In the genomic region with DNA sequence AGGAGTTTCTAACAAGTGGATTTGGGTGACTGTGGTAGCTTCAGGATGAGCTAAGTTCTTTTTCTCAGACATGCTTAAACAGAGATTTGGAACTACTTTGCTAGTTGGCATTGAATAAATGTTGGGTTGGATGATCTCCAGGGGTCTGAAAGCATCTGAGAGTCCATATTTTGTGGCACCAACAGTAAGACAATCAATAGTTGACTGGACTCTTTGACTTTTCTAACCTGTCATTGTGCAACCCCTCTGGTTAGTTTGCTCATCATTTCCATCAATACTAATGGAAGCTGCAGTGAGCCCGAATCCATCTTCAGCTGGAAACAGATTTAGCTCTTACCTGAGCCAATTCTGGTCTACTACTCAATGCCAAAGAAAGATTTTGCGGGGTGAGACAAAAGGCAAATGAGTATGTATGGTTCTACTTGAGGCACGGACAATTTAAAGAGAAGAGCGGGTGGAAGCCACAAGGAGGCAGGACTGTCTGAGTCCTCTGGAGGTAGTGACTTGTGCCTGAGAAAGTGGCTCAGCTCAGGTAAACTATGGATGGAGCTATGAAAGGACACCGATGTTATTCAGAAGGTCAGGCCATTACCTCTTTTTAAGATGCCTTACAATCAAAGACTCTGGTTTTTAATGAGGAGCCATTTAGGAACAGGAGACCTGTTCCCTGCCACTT, we compare ENCODE assay signal across 2 cellular contexts.
TF ChIP-seq lines count a peak whose summit lies in the region.

No MANE protein-coding gene starts in this region.

TF ChIP-seq in K562, 482 proteins besides CTCF, POLR2A, EP300 and RAD21:
- TF ChIP-seq CEBPB (tag; IDR thresholded peaks at IDR 0.05) = 0 out of 2 replicates have a peak, but pooled peaks have one; percentile 17
- TF ChIP-seq ZNF583 (CRISPR knock-in tag; IDR thresholded peaks at IDR 0.05) = no peak
TF ChIP-seq in K562: peak in this region for 1.

TF ChIP-seq in HepG2, 621 proteins besides CTCF, POLR2A, EP300 and RAD21:
- TF ChIP-seq SALL1 (CRISPR knock-in tag; IDR thresholded peaks at IDR 0.05) (0 out of 2 replicates have a peak, but pooled peaks have one; percentile 13), NR2F2 (IDR thresholded peaks at IDR 0.05; ENCODE audit: borderline replicate concordance, low read depth) (0 out of 2 replicates have a peak, but pooled peaks have one; percentile 29), POGZ (CRISPR knock-in tag; IDR thresholded peaks at IDR 0.05) (0 out of 2 replicates have a peak, but pooled peaks have one; percentile 33), KAT2B (IDR thresholded peaks at IDR 0.05; ENCODE audit: borderline replicate concordance, low read depth, low read length) (peak; percentile 55; the same call in 1 of the 2 replicates), IKZF1 (IDR thresholded peaks at IDR 0.05) (no peak), FOSL2 (CRISPR knock-in tag; IDR thresholded peaks at IDR 0.05) (no peak), SOX6 (IDR thresholded peaks at IDR 0.05) (no peak), SOX6 (CRISPR knock-in tag; IDR thresholded peaks at IDR 0.05) (peak; percentile 25; the same call in 1 of the 2 replicates), ONECUT2 (CRISPR knock-in tag; IDR thresholded peaks at IDR 0.05) (peak; percentile 69), TCF12 (IDR thresholded peaks at IDR 0.05) (no peak), TCF12 (CRISPR knock-in tag; IDR thresholded peaks at IDR 0.05) (no peak), THYN1 (CRISPR knock-in tag; IDR thresholded peaks at IDR 0.05; ENCODE audit: borderline replicate concordance, low read depth) (no peak), CEBPG (CRISPR knock-in tag; IDR thresholded peaks at IDR 0.05) (peak; percentile 49), ZNF644 (CRISPR knock-in tag; IDR thresholded peaks at IDR 0.05; ENCODE audit: low read depth) (peak; percentile 51; the same call in 1 of the 2 replicates), SMAD1 (CRISPR knock-in tag; IDR thresholded peaks at IDR 0.05; ENCODE audit: borderline replicate concordance, low read depth) (no peak), ERF (CRISPR knock-in tag; IDR thresholded peaks at IDR 0.05) (no peak), GATAD2A (CRISPR knock-in tag; IDR thresholded peaks at IDR 0.05) (0 out of 2 replicates have a peak, but pooled peaks have one; percentile 39), SNRNP70 (IDR thresholded peaks at IDR 0.05; ENCODE audit: low read depth, low read length) (no peak), MED1 (CRISPR knock-in tag; IDR thresholded peaks at IDR 0.05) (0 out of 2 replicates have a peak, but pooled peaks have one; percentile 17), HNF4A (CRISPR knock-in tag; IDR thresholded peaks at IDR 0.05) (peak; percentile 43), ZNF263 (CRISPR knock-in tag; IDR thresholded peaks at IDR 0.05) (no peak), RARA (CRISPR knock-in tag; IDR thresholded peaks at IDR 0.05) (peak; percentile 21; the same call in 1 of the 2 replicates), ZFP1 (CRISPR knock-in tag; IDR thresholded peaks at IDR 0.05) (no peak), ZMYM4 (CRISPR knock-in tag; IDR thresholded peaks at IDR 0.05) (peak; percentile 58; the same call in 1 of the 2 replicates), ZFP36 (IDR thresholded peaks at IDR 0.05; ENCODE audit: borderline replicate concordance, low read depth, low read length, partially characterized antibody) (no peak), CEBPB (IDR thresholded peaks at IDR 0.05; ENCODE audit: borderline replicate concordance, low read depth, low read length) (peak; percentile 90), BCL6 (CRISPR knock-in tag; IDR thresholded peaks at IDR 0.05) (no peak)
- TF ChIP-seq, protein P1, sequence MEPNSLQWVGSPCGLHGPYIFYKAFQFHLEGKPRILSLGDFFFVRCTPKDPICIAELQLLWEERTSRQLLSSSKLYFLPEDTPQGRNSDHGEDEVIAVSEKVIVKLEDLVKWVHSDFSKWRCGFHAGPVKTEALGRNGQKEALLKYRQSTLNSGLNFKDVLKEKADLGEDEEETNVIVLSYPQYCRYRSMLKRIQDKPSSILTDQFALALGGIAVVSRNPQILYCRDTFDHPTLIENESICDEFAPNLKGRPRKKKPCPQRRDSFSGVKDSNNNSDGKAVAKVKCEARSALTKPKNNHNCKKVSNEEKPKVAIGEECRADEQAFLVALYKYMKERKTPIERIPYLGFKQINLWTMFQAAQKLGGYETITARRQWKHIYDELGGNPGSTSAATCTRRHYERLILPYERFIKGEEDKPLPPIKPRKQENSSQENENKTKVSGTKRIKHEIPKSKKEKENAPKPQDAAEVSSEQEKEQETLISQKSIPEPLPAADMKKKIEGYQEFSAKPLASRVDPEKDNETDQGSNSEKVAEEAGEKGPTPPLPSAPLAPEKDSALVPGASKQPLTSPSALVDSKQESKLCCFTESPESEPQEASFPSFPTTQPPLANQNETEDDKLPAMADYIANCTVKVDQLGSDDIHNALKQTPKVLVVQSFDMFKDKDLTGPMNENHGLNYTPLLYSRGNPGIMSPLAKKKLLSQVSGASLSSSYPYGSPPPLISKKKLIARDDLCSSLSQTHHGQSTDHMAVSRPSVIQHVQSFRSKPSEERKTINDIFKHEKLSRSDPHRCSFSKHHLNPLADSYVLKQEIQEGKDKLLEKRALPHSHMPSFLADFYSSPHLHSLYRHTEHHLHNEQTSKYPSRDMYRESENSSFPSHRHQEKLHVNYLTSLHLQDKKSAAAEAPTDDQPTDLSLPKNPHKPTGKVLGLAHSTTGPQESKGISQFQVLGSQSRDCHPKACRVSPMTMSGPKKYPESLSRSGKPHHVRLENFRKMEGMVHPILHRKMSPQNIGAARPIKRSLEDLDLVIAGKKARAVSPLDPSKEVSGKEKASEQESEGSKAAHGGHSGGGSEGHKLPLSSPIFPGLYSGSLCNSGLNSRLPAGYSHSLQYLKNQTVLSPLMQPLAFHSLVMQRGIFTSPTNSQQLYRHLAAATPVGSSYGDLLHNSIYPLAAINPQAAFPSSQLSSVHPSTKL (CRISPR knock-in tag; IDR thresholded peaks at IDR 0.05) = 0 out of 2 replicates have a peak, but pooled peaks have one; percentile 38
- TF ChIP-seq, protein P2, sequence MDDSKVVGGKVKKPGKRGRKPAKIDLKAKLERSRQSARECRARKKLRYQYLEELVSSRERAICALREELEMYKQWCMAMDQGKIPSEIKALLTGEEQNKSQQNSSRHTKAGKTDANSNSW (CRISPR knock-in tag; IDR thresholded peaks at IDR 0.05; ENCODE audit: borderline replicate concordance) = no peak
- TF ChIP-seq, protein P3, sequence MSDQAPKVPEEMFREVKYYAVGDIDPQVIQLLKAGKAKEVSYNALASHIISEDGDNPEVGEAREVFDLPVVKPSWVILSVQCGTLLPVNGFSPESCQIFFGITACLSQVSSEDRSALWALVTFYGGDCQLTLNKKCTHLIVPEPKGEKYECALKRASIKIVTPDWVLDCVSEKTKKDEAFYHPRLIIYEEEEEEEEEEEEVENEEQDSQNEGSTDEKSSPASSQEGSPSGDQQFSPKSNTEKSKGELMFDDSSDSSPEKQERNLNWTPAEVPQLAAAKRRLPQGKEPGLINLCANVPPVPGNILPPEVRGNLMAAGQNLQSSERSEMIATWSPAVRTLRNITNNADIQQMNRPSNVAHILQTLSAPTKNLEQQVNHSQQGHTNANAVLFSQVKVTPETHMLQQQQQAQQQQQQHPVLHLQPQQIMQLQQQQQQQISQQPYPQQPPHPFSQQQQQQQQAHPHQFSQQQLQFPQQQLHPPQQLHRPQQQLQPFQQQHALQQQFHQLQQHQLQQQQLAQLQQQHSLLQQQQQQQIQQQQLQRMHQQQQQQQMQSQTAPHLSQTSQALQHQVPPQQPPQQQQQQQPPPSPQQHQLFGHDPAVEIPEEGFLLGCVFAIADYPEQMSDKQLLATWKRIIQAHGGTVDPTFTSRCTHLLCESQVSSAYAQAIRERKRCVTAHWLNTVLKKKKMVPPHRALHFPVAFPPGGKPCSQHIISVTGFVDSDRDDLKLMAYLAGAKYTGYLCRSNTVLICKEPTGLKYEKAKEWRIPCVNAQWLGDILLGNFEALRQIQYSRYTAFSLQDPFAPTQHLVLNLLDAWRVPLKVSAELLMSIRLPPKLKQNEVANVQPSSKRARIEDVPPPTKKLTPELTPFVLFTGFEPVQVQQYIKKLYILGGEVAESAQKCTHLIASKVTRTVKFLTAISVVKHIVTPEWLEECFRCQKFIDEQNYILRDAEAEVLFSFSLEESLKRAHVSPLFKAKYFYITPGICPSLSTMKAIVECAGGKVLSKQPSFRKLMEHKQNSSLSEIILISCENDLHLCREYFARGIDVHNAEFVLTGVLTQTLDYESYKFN (CRISPR knock-in tag; conservative IDR thresholded peaks at IDR 0.05) = peak; percentile 60; the same call in 1 of the 2 replicates
- TF ChIP-seq, protein P4, sequence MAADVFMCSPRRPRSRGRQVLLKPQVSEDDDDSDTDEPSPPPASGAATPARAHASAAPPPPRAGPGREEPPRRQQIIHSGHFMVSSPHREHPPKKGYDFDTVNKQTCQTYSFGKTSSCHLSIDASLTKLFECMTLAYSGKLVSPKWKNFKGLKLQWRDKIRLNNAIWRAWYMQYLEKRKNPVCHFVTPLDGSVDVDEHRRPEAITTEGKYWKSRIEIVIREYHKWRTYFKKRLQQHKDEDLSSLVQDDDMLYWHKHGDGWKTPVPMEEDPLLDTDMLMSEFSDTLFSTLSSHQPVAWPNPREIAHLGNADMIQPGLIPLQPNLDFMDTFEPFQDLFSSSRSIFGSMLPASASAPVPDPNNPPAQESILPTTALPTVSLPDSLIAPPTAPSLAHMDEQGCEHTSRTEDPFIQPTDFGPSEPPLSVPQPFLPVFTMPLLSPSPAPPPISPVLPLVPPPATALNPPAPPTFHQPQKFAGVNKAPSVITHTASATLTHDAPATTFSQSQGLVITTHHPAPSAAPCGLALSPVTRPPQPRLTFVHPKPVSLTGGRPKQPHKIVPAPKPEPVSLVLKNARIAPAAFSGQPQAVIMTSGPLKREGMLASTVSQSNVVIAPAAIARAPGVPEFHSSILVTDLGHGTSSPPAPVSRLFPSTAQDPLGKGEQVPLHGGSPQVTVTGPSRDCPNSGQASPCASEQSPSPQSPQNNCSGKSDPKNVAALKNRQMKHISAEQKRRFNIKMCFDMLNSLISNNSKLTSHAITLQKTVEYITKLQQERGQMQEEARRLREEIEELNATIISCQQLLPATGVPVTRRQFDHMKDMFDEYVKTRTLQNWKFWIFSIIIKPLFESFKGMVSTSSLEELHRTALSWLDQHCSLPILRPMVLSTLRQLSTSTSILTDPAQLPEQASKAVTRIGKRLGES (CRISPR knock-in tag; IDR thresholded peaks at IDR 0.05; ENCODE audit: borderline replicate concordance) = no peak
- TF ChIP-seq, protein P5, sequence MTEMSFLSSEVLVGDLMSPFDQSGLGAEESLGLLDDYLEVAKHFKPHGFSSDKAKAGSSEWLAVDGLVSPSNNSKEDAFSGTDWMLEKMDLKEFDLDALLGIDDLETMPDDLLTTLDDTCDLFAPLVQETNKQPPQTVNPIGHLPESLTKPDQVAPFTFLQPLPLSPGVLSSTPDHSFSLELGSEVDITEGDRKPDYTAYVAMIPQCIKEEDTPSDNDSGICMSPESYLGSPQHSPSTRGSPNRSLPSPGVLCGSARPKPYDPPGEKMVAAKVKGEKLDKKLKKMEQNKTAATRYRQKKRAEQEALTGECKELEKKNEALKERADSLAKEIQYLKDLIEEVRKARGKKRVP (CRISPR knock-in tag; IDR thresholded peaks at IDR 0.05) = 0 out of 4 replicates have a peak, but pooled peaks of 1 of the 2 experiments have one; percentile 20
- TF ChIP-seq, protein P6, sequence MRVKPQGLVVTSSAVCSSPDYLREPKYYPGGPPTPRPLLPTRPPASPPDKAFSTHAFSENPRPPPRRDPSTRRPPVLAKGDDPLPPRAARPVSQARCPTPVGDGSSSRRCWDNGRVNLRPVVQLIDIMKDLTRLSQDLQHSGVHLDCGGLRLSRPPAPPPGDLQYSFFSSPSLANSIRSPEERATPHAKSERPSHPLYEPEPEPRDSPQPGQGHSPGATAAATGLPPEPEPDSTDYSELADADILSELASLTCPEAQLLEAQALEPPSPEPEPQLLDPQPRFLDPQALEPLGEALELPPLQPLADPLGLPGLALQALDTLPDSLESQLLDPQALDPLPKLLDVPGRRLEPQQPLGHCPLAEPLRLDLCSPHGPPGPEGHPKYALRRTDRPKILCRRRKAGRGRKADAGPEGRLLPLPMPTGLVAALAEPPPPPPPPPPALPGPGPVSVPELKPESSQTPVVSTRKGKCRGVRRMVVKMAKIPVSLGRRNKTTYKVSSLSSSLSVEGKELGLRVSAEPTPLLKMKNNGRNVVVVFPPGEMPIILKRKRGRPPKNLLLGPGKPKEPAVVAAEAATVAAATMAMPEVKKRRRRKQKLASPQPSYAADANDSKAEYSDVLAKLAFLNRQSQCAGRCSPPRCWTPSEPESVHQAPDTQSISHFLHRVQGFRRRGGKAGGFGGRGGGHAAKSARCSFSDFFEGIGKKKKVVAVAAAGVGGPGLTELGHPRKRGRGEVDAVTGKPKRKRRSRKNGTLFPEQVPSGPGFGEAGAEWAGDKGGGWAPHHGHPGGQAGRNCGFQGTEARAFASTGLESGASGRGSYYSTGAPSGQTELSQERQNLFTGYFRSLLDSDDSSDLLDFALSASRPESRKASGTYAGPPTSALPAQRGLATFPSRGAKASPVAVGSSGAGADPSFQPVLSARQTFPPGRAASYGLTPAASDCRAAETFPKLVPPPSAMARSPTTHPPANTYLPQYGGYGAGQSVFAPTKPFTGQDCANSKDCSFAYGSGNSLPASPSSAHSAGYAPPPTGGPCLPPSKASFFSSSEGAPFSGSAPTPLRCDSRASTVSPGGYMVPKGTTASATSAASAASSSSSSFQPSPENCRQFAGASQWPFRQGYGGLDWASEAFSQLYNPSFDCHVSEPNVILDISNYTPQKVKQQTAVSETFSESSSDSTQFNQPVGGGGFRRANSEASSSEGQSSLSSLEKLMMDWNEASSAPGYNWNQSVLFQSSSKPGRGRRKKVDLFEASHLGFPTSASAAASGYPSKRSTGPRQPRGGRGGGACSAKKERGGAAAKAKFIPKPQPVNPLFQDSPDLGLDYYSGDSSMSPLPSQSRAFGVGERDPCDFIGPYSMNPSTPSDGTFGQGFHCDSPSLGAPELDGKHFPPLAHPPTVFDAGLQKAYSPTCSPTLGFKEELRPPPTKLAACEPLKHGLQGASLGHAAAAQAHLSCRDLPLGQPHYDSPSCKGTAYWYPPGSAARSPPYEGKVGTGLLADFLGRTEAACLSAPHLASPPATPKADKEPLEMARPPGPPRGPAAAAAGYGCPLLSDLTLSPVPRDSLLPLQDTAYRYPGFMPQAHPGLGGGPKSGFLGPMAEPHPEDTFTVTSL (CRISPR knock-in tag; IDR thresholded peaks at IDR 0.05; ENCODE audit: borderline replicate concordance) = peak; percentile 67; the same call in 1 of the 2 replicates
